8 cellular contexts compared by ENCODE assay signal in the genomic region with DNA sequence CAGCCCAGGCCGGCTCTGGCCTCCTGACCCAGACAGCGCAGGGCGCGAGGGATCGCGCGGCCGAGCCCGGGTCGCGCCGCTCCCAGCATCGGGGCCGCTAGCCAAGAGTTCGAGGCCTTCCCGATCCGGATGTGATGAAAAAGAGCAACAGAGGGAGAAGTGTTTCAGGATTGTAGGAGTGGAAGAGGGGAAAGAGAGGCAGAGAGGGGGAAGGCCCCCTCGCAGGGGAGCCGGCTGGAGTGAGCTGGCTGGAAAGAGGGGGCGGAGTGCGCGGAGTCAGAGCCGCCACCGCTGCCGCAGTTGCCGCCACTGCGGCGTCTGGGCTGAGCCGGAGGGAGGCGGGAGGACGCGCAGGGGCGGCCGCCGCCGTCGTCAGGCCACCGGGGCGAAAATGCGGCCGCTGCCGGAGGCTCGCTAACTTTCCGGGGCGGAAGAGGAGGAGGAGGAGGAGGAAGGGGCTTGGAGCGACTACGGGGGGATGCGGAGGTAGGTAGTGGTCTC. TPM values are rescaled to one million over a fixed set of nuclear protein-coding genes. Genes with fewer than 3 reads are reported as not detected.
DNase-seq lines count a peak whose midpoint lies in the region; ATAC-seq and TF ChIP-seq lines count a peak whose summit lies in the region.

No MANE protein-coding gene starts in this region.

- peaks cover 18% of the 10 kb centered on the region for H3K36me3 Mint-ChIP-seq in activated T-helper 1 cell treated with anti-CD3 and anti-CD28 coated beads, Interleukin-12 subunit alpha, Interleukin-12 subunit beta, Interleukin-2, Interleukin-4 antibody, amounts not matched to agents 30 ng/mL and 10 ng/mL and 1 ng/mL, durations not matched to agents 14 hours and 24 hours and 36 hours (ENCODE audit: low read depth)

- peak overlapping the region; percentile 88 for H3K4me3 Mint-ChIP-seq in activated T-helper 1 cell treated with anti-CD3 and anti-CD28 coated beads, Interleukin-12 subunit alpha, Interleukin-12 subunit beta, Interleukin-2, Interleukin-4 antibody, amounts not matched to agents 30 ng/mL and 10 ng/mL and 1 ng/mL, durations not matched to agents 14 hours and 24 hours and 36 hours

- ATAC-seq in GM18502 (IDR thresholded peaks at IDR 0.05; ENCODE audit: poor library complexity, unreplicated experiment), result peak; percentile 45
- ATAC-seq in HG02623 (IDR thresholded peaks at IDR 0.05; ENCODE audit: unreplicated experiment), result peak; percentile 30

- H3K9me3 ChIP-seq in neuronal stem cell (replicated peaks in 1 of 2; ENCODE audit: control insufficient read depth in 2 of 2, insufficient read depth in 1 of 2, low read depth in 1 of 2, low read length in 2 of 2) (no peaks in the 10 kb centered on the region), thyroid gland (no peaks in the 10 kb centered on the region)

- H2AFZ ChIP-seq in neuronal stem cell (ENCODE audit: low read length), result peak overlapping the region; percentile 96

- peaks cover 62% of the 10 kb centered on the region for H3K4me1 Mint-ChIP-seq in activated T-helper 1 cell treated with anti-CD3 and anti-CD28 coated beads, Interleukin-12 subunit alpha, Interleukin-12 subunit beta, Interleukin-2, Interleukin-4 antibody, amounts not matched to agents 30 ng/mL and 10 ng/mL and 1 ng/mL, durations not matched to agents 14 hours and 24 hours and 36 hours (ENCODE audit: low read depth)

- H3K4me2 ChIP-seq in neuronal stem cell (ENCODE audit: insufficient read depth, low read length, poor library complexity, severe bottlenecking), result peak overlapping the region; percentile 85

- H3K4ac ChIP-seq in neuronal stem cell (ENCODE audit: low read length), result no peak overlapping the region

- H4K91ac ChIP-seq in neuronal stem cell (ENCODE audit: low read depth, low read length, poor library complexity), result no peak overlapping the region

- peak in 1 of 2 donors; percentile 58 for TF ChIP-seq POLR2A in thyroid gland (IDR thresholded peaks at IDR 0.05)

- no peak overlapping the region for H2BK5ac ChIP-seq in neuronal stem cell (ENCODE audit: low read length)

- peak overlapping the region; percentile 90 for H3K9ac ChIP-seq in neuronal stem cell (ENCODE audit: low read depth, low read length, poor library complexity)

- no peaks in the 10 kb centered on the region for H3K79me1 ChIP-seq in neuronal stem cell (ENCODE audit: low read depth, low read length)

- peak overlapping the region; percentile 77 for H3K23ac ChIP-seq in neuronal stem cell (ENCODE audit: low read depth, low read length, poor library complexity)

- H3K27ac Mint-ChIP-seq in activated T-helper 1 cell treated with anti-CD3 and anti-CD28 coated beads, Interleukin-12 subunit alpha, Interleukin-12 subunit beta, Interleukin-2, Interleukin-4 antibody, amounts not matched to agents 30 ng/mL and 10 ng/mL and 1 ng/mL, durations not matched to agents 14 hours and 24 hours and 36 hours, result peak overlapping the region; percentile 97

- peak overlapping the region; percentile 42 for H2BK12ac ChIP-seq in neuronal stem cell (ENCODE audit: low read length)

- DNase-seq in NCI-H345 treated with DMSO at 0.1 percent for 48 hours (lab: John Stamatoyannopoulos, UW; ENCODE audit: unreplicated experiment), result peak; percentile 23
- DNase-seq in activated T-helper 1 cell treated with anti-CD3 and anti-CD28 coated beads, Interleukin-12 subunit alpha, Interleukin-12 subunit beta, Interleukin-2, Interleukin-4 antibody, amounts not matched to agents 30 ng/mL and 10 ng/mL and 1 ng/mL, durations not matched to agents 14 hours and 24 hours and 36 hours (ENCODE audit: low spot score), result peak; percentile 56
- peak; percentile 66 for DNase-seq in fibroblast of the aortic adventitia (ENCODE audit: low read depth)
- DNase-seq in neuronal stem cell (ENCODE audit: low spot score), result peak; percentile 43
- peak; percentile 55 to 60 for DNase-seq in thyroid gland
- DNase-seq in RKO (ENCODE audit: low spot score), result no peak

- intact Hi-C loops in activated T-helper 1 cell treated with anti-CD3 and anti-CD28 coated beads, Interleukin-12 subunit alpha, Interleukin-12 subunit beta, Interleukin-2, Interleukin-4 antibody, amounts not matched to agents 30 ng/mL and 10 ng/mL and 1 ng/mL, durations not matched to agents 14 hours and 24 hours and 36 hours (cut with micrococcal nuclease), result loop anchor here (1.0 to 10.0 kb wide), 3 partner anchors 33 to 1293 kb away; a partner anchor contains a TSS
- intact Hi-C loops in thyroid gland (cut with DNase I), result no loop called here

- peak overlapping the region; percentile 40 for H2AK5ac ChIP-seq in neuronal stem cell (ENCODE audit: low read depth, low read length)

- H3K18ac ChIP-seq in neuronal stem cell (ENCODE audit: low read length), result peak overlapping the region; percentile 96

- peak overlapping the region; percentile 90 for H2BK15ac ChIP-seq in neuronal stem cell (ENCODE audit: low read length)

- no peaks in the 10 kb centered on the region for H3K9me3 Mint-ChIP-seq in activated T-helper 1 cell treated with anti-CD3 and anti-CD28 coated beads, Interleukin-12 subunit alpha, Interleukin-12 subunit beta, Interleukin-2, Interleukin-4 antibody, amounts not matched to agents 30 ng/mL and 10 ng/mL and 1 ng/mL, durations not matched to agents 14 hours and 24 hours and 36 hours

- no peak overlapping the region for H3K14ac ChIP-seq in neuronal stem cell (ENCODE audit: low read length)

- no CpG with 5 or more reads among the region's 48 CpGs for WGBS in neuronal stem cell (ENCODE audit: extremely low coverage in 2 of 2, insufficient read length in 2 of 2, insufficient replicate concordance in 1 of 2), 2 donors
- WGBS in thyroid gland, 2 donors, result 0 to 2% methylated on average over 37 to 48 of the region's 48 CpGs

- peaks cover 0 to 3% of the 10 kb centered on the region in 2 donors for H3K4me1 ChIP-seq in neuronal stem cell (ENCODE audit: control insufficient read depth in 2 of 2, insufficient read depth in 1 of 2, low read depth in 1 of 2, low read length in 2 of 2)
- H3K4me1 ChIP-seq in thyroid gland, result peaks cover 13 to 15% of the 10 kb centered on the region in 2 donors

- no peaks in the 10 kb centered on the region for H3K27me3 Mint-ChIP-seq in activated T-helper 1 cell treated with anti-CD3 and anti-CD28 coated beads, Interleukin-12 subunit alpha, Interleukin-12 subunit beta, Interleukin-2, Interleukin-4 antibody, amounts not matched to agents 30 ng/mL and 10 ng/mL and 1 ng/mL, durations not matched to agents 14 hours and 24 hours and 36 hours (ENCODE audit: insufficient read depth)

- TF ChIP-seq CTCF in fibroblast of the aortic adventitia (IDR thresholded peaks at IDR 0.05; ENCODE audit: insufficient read depth, low read length) (no peak), thyroid gland (IDR thresholded peaks at IDR 0.05) (no peak)

- H4K8ac ChIP-seq in neuronal stem cell (ENCODE audit: low read depth, low read length), result peak overlapping the region; percentile 70

- H3K27ac ChIP-seq in neuronal stem cell (replicated peaks; ENCODE audit: low read length) (peak overlapping the region; percentile 20), thyroid gland (peak overlapping the region; percentile 91 to 97 (median 94))

- H3K36me3 ChIP-seq in neuronal stem cell (replicated peaks in 1 of 2; ENCODE audit: control insufficient read depth in 2 of 2, insufficient read depth in 2 of 2, low read length in 2 of 2) (peaks cover 0 to 7% of the 10 kb centered on the region in 2 donors), thyroid gland (no peaks in the 10 kb centered on the region)

- H3K4me3 ChIP-seq in fibroblast of the aortic adventitia (ENCODE audit: low read depth, low read length), result peak overlapping the region; percentile 83
- H3K4me3 ChIP-seq in neuronal stem cell (ENCODE audit: low read length in 2 of 2), result peak overlapping the region; percentile 69 to 82
- H3K4me3 ChIP-seq in thyroid gland (replicated peaks in 1 of 3), result peak overlapping the region; percentile 51 to 92 (median 70)

- H3K27me3 ChIP-seq in neuronal stem cell (ENCODE audit: control insufficient read depth in 3 of 3, insufficient read depth in 3 of 3, low read depth in 1 of 3, low read length in 3 of 3), result no peaks in the 10 kb centered on the region
- H3K27me3 ChIP-seq in thyroid gland, result no peaks in the 10 kb centered on the region

- H2BK120ac ChIP-seq in neuronal stem cell (ENCODE audit: low read depth, low read length), result no peak overlapping the region

RNA-seq across cellular contexts. Expression of a gene that starts 0.3 kb away (rescaled TPM):
- total RNA-seq in activated T-helper 1 cell treated with anti-CD3 and anti-CD28 coated beads, Interleukin-12 subunit alpha, Interleukin-12 subunit beta, Interleukin-2, Interleukin-4 antibody, amounts not matched to agents 30 ng/mL and 10 ng/mL and 1 ng/mL, durations not matched to agents 14 hours and 24 hours and 36 hours, result 114 and 136 TPM in 2 replicates
- 15.9 and 72.1 TPM in 2 replicates for total RNA-seq in fibroblast of the aortic adventitia (ENCODE audit: low replicate concordance)
- 11.9 TPM for polyA plus RNA-seq in neuronal stem cell (2013, experiment 1 of 2)
- polyA plus RNA-seq in neuronal stem cell (2013, experiment 2 of 2), result 12.3 TPM
- 10 to 100 TPM; 50.3 to 89.5 (median 58.1) TPM for total RNA-seq in thyroid gland
